9 cellular contexts compared by ENCODE assay signal in genomic region chr15:60649845-60650548, GRCh38.
DNase-seq lines count a peak whose midpoint lies in the region; ATAC-seq and TF ChIP-seq lines count a peak whose summit lies in the region.
"Had no signal": no experiment of that assay in that cellular context is flagged by ENCODE, and none has a peak within 500 bp of the region (broad histone marks: within the 10 kb centered on the region; RNA-seq: fewer than 3 reads in every experiment).

No MANE protein-coding gene starts in this region.

- H3K27me3 Mint-ChIP-seq in T-cell (no peaks in the 10 kb centered on the region), HFFc6 (ENCODE audit: insufficient read depth) (peaks cover 14% of the 10 kb centered on the region)
- no peaks in the 10 kb centered on the region for H3K27me3 Mint-ChIP-seq in effector memory CD8-positive, alpha-beta T cell
- H3K27me3 Mint-ChIP-seq in stimulated activated naive B cell treated with anti-CD40 and anti-IgM and Interleukin-4, amounts not matched to agents 10 μg/mL and 1 μg/mL and 100 μg/mL, for 72 hours, result peaks cover 0 to 2% of the 10 kb centered on the region in 2 donors

- DNase-seq in NK-92 treated with Interleukin-12 subunit alpha and Interleukin-12 subunit beta, amount 100 ng/mL, for 24 hours (lab: John Stamatoyannopoulos, UW), result peak; percentile 24
- DNase-seq in NK-92 (lab: John Stamatoyannopoulos, UW; ENCODE audit: unreplicated experiment) (no peak), T-cell (peak in 31 of 34 experiments; percentile 4 to 54 (median 21)), HFFc6 (no peak), LoVo (ENCODE audit: low spot score) (no peak)
- DNase-seq in effector memory CD8-positive, alpha-beta T cell, result peak; percentile 29 to 39 (median 33)
- no peak for DNase-seq in stimulated activated naive B cell treated with anti-CD40 and anti-IgM and Interleukin-4, amounts not matched to agents 10 μg/mL and 1 μg/mL and 100 μg/mL, for 72 hours
- DNase-seq: kidney had no signal

- CTCF ChIA-PET in T-cell (lab: Charles Lee), result interaction anchor here (0.5 to 1.3 kb wide), 20 partner anchors 12 to 960 kb away, joined by 3 to 13 read pairs (median 3); no protein-coding TSS in a partner anchor

- no peak for TF ChIP-seq CTCF in HFFc6 (IDR thresholded peaks at IDR 0.05)

- H3K9me3 Mint-ChIP-seq in T-cell (no peaks in the 10 kb centered on the region), HFFc6 (no peaks in the 10 kb centered on the region)
- H3K9me3 Mint-ChIP-seq in effector memory CD8-positive, alpha-beta T cell, result no peaks in the 10 kb centered on the region
- no peaks in the 10 kb centered on the region for H3K9me3 Mint-ChIP-seq in stimulated activated naive B cell treated with anti-CD40 and anti-IgM and Interleukin-4, amounts not matched to agents 10 μg/mL and 1 μg/mL and 100 μg/mL, for 72 hours

- POLR2A ChIA-PET in T-cell (lab: Charles Lee), result interaction anchor here in 1 of 2 donors (0.6 to 1.5 kb wide), 8 partner anchors 57 to 190 kb away, joined by 3 to 5 read pairs (median 4); no protein-coding TSS in a partner anchor

- ATAC-seq in T-cell (replicated peaks in 1 of 4) (peak; percentile 80 to 93 (median 88)), GM19328 (IDR thresholded peaks at IDR 0.05; ENCODE audit: unreplicated experiment) (no peak)
- peak; percentile 90 for ATAC-seq in effector memory CD8-positive, alpha-beta T cell (replicated peaks)
- ATAC-seq in stimulated activated naive B cell treated with anti-CD40 and anti-IgM and Interleukin-4, amounts not matched to agents 10 μg/mL and 1 μg/mL and 100 μg/mL, for 72 hours (replicated peaks), result peak; percentile 50 to 64

- H3K4me1 Mint-ChIP-seq in T-cell (peaks cover 40 to 56% (median 41%) of the 10 kb centered on the region in 3 donors), HFFc6 (ENCODE audit: low read depth) (peaks cover 3% of the 10 kb centered on the region)
- peaks cover 31 to 44% of the 10 kb centered on the region in 2 donors for H3K4me1 Mint-ChIP-seq in effector memory CD8-positive, alpha-beta T cell (ENCODE audit: low read depth in 2 of 2)
- peaks cover 10 to 13% of the 10 kb centered on the region in 2 donors for H3K4me1 Mint-ChIP-seq in stimulated activated naive B cell treated with anti-CD40 and anti-IgM and Interleukin-4, amounts not matched to agents 10 μg/mL and 1 μg/mL and 100 μg/mL, for 72 hours

- H3K27ac Mint-ChIP-seq in T-cell (peak overlapping the region; percentile 93 to 96), HFFc6 (no peak overlapping the region)
- H3K27ac Mint-ChIP-seq in effector memory CD8-positive, alpha-beta T cell, result peak overlapping the region; percentile 91 to 96
- no peak overlapping the region for H3K27ac Mint-ChIP-seq in stimulated activated naive B cell treated with anti-CD40 and anti-IgM and Interleukin-4, amounts not matched to agents 10 μg/mL and 1 μg/mL and 100 μg/mL, for 72 hours

- H3K36me3 Mint-ChIP-seq in T-cell (peaks cover 2% of the 10 kb centered on the region), HFFc6 (ENCODE audit: low read depth) (no peaks in the 10 kb centered on the region)
- peaks cover 4% of the 10 kb centered on the region for H3K36me3 Mint-ChIP-seq in effector memory CD8-positive, alpha-beta T cell (ENCODE audit: insufficient read depth)
- no peaks in the 10 kb centered on the region for H3K36me3 Mint-ChIP-seq in stimulated activated naive B cell treated with anti-CD40 and anti-IgM and Interleukin-4, amounts not matched to agents 10 μg/mL and 1 μg/mL and 100 μg/mL, for 72 hours

- H3K4me3 Mint-ChIP-seq in T-cell, result peak overlapping the region; percentile 58 to 78 (median 68)
- H3K4me3 Mint-ChIP-seq in effector memory CD8-positive, alpha-beta T cell, result peak overlapping the region; percentile 73 to 79
- no peak overlapping the region for H3K4me3 Mint-ChIP-seq in stimulated activated naive B cell treated with anti-CD40 and anti-IgM and Interleukin-4, amounts not matched to agents 10 μg/mL and 1 μg/mL and 100 μg/mL, for 72 hours
- H3K4me3 Mint-ChIP-seq in HFFc6, result no peak overlapping the region

Comparison
In these comparisons a context has a peak if more than half of its experiments do, and no peak if none do; other contexts are left out.
1. DNase-seq: peak in NK-92 treated with Interleukin-12 subunit alpha and Interleukin-12 subunit beta, amount 100 ng/mL, for 24 hours (single experiment), T-cell (31 of 34) and effector memory CD8-positive, alpha-beta T cell (3 of 3); none in NK-92 (single experiment), stimulated activated naive B cell treated with anti-CD40 and anti-IgM and Interleukin-4, amounts not matched to agents 10 μg/mL and 1 μg/mL and 100 μg/mL, for 72 hours (single experiment), HFFc6 (single experiment) and LoVo (single experiment).
2. H3K27ac Mint-ChIP-seq: peak in T-cell (2 of 2) and effector memory CD8-positive, alpha-beta T cell (2 of 2); none in stimulated activated naive B cell treated with anti-CD40 and anti-IgM and Interleukin-4, amounts not matched to agents 10 μg/mL and 1 μg/mL and 100 μg/mL, for 72 hours (single experiment) and HFFc6 (single experiment).
3. H3K4me3 Mint-ChIP-seq: peak in T-cell (3 of 3) and effector memory CD8-positive, alpha-beta T cell (2 of 2); none in stimulated activated naive B cell treated with anti-CD40 and anti-IgM and Interleukin-4, amounts not matched to agents 10 μg/mL and 1 μg/mL and 100 μg/mL, for 72 hours (0 of 2) and HFFc6 (single experiment).